1 cellular context compared by ENCODE assay signal in the genomic region with DNA sequence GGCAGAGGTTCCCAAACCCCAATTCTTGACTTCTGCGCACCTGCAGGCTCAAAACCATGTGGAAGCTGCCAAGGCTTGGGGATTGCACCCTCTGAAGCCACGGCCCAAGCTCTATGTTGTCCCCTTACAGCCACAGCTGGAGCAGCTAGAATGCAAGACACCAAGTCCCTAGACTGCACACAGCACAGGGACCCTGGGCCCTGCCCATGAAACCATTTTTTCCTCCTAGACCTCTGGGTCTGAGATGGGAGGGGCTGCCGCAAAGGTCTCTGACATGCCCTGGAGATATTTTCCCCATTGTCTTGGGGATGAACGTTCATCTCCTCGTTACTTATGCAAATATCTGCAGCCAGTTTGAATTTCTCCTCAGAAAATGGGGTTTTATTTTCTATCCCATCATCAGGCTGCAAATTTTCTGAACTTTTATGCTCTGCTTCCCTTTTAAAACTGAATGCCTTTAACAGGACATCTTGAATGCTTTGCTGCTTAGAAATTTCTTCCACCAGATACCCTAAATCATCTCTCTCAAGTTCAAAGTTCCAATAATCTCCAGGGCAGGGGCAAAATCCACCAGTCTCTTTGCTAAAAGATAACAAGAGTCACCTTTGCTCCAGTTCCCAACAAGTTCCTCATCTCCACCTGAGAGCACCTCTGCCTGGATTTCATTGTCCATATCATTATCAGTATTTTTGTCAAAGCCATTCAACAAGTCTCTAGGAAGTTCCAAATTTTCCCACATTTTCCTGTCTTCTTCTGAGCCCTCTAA. TPM values are rescaled to one million over a fixed set of nuclear protein-coding genes. Genes with fewer than 3 reads are reported as not detected.
"Had no signal": no experiment of that assay in that cellular context is flagged by ENCODE, and none has a peak within 500 bp of the region (broad histone marks: within the 10 kb centered on the region; RNA-seq: fewer than 3 reads in every experiment).

No MANE protein-coding gene starts in this region.

RNA-seq across cellular contexts. Expression of a gene that starts 11.8 kb away (rescaled TPM):
- total RNA-seq: MCF 10A had no signal
